ENCODE assay signal across 1 cellular context in the genomic region with DNA sequence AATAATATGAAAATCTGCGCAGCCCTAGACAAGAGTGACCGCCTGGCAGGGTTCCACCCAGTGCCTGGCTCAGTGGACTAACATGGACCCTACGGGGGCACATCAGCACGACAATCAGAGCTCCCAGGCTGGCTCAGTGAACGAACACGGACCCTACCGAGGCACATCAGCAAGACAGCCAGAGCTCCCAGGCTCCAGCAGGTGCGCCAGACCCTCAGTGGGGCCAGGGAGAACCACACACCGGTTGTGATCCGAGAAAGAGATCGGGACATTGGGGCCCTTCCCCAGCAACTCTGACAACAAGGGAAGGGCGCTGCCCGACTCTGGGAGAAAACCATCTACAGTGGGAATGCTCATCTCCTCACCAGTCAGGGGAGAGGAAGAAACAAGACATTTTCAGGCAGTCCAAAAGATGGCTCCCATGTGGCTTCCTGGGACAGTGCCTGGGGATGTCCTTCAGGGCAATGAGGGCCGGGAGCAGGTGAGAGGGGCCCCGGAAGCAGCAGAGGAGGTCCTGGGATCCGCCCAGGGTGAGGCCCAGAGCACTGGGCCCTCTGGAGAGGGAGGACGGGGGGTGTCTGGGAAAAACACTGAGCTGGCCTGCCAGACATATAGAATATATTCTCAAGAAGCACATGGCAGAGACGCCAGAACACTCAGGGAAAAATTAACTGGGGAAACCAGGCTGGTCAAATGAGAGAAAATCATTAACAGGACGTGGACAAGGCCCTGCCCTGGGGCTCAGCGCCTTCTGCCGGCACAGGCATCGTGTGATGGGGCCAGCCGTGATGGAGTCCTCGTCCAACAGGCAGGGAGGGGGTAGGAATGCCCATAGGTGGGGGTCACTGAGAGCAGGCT.
TF ChIP-seq lines count a peak whose summit lies in the region.

No MANE protein-coding gene starts in this region.

TF ChIP-seq in HepG2, 621 proteins besides CTCF, POLR2A, EP300 and RAD21 (continued from another document):
- TF ChIP-seq, protein P1, sequence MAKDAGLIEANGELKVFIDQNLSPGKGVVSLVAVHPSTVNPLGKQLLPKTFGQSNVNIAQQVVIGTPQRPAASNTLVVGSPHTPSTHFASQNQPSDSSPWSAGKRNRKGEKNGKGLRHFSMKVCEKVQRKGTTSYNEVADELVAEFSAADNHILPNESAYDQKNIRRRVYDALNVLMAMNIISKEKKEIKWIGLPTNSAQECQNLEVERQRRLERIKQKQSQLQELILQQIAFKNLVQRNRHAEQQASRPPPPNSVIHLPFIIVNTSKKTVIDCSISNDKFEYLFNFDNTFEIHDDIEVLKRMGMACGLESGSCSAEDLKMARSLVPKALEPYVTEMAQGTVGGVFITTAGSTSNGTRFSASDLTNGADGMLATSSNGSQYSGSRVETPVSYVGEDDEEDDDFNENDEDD (CRISPR knock-in tag; IDR thresholded peaks at IDR 0.05; ENCODE audit: borderline replicate concordance) = peak; percentile 11; the same call in 1 of the 2 replicates
- TF ChIP-seq TCF7 (IDR thresholded peaks at IDR 0.05; ENCODE audit: low read depth) = no peak
- TF ChIP-seq, protein P2, sequence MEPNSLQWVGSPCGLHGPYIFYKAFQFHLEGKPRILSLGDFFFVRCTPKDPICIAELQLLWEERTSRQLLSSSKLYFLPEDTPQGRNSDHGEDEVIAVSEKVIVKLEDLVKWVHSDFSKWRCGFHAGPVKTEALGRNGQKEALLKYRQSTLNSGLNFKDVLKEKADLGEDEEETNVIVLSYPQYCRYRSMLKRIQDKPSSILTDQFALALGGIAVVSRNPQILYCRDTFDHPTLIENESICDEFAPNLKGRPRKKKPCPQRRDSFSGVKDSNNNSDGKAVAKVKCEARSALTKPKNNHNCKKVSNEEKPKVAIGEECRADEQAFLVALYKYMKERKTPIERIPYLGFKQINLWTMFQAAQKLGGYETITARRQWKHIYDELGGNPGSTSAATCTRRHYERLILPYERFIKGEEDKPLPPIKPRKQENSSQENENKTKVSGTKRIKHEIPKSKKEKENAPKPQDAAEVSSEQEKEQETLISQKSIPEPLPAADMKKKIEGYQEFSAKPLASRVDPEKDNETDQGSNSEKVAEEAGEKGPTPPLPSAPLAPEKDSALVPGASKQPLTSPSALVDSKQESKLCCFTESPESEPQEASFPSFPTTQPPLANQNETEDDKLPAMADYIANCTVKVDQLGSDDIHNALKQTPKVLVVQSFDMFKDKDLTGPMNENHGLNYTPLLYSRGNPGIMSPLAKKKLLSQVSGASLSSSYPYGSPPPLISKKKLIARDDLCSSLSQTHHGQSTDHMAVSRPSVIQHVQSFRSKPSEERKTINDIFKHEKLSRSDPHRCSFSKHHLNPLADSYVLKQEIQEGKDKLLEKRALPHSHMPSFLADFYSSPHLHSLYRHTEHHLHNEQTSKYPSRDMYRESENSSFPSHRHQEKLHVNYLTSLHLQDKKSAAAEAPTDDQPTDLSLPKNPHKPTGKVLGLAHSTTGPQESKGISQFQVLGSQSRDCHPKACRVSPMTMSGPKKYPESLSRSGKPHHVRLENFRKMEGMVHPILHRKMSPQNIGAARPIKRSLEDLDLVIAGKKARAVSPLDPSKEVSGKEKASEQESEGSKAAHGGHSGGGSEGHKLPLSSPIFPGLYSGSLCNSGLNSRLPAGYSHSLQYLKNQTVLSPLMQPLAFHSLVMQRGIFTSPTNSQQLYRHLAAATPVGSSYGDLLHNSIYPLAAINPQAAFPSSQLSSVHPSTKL (CRISPR knock-in tag; IDR thresholded peaks at IDR 0.05) = 0 out of 2 replicates have a peak, but pooled peaks have one; percentile 25
- no peak for TF ChIP-seq ZNF329 (CRISPR knock-in tag; IDR thresholded peaks at IDR 0.05; ENCODE audit: low read depth)
- peak; percentile 40; the same call in 1 of the 2 replicates for TF ChIP-seq ZFY (CRISPR knock-in tag; IDR thresholded peaks at IDR 0.05)
- no peak for TF ChIP-seq TAF15 (IDR thresholded peaks at IDR 0.05; ENCODE audit: low read depth, low read length, poor library complexity, severe bottlenecking)
- TF ChIP-seq GABPB1 (CRISPR knock-in tag; IDR thresholded peaks at IDR 0.05) = no peak; the same call in 1 of the 2 replicates
- 0 out of 2 replicates have a peak, but pooled peaks have one; percentile 19 for TF ChIP-seq ZNF83 (CRISPR knock-in tag; IDR thresholded peaks at IDR 0.05; ENCODE audit: borderline replicate concordance)
- no peak for TF ChIP-seq ZFP1 (CRISPR knock-in tag; IDR thresholded peaks at IDR 0.05)
- no peak for TF ChIP-seq ZSCAN20 (CRISPR knock-in tag; IDR thresholded peaks at IDR 0.05; ENCODE audit: borderline replicate concordance)
- TF ChIP-seq CREM (IDR thresholded peaks at IDR 0.05) = no peak
- TF ChIP-seq CREM (CRISPR knock-in tag; IDR thresholded peaks at IDR 0.05) = no peak
- TF ChIP-seq, protein P3, sequence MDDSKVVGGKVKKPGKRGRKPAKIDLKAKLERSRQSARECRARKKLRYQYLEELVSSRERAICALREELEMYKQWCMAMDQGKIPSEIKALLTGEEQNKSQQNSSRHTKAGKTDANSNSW (CRISPR knock-in tag; IDR thresholded peaks at IDR 0.05; ENCODE audit: borderline replicate concordance) = no peak
- TF ChIP-seq ZNF331 (CRISPR knock-in tag; IDR thresholded peaks at IDR 0.05) = no peak
- TF ChIP-seq ZZZ3 (CRISPR knock-in tag; IDR thresholded peaks at IDR 0.05; ENCODE audit: borderline replicate concordance) = no peak
- no peak for TF ChIP-seq PITX1 (CRISPR knock-in tag; IDR thresholded peaks at IDR 0.05)
- no peak for TF ChIP-seq TRIM24 (CRISPR knock-in tag; IDR thresholded peaks at IDR 0.05)
- TF ChIP-seq TSC22D2 (CRISPR knock-in tag; IDR thresholded peaks at IDR 0.05; ENCODE audit: borderline replicate concordance) = no peak
- TF ChIP-seq, protein P4, sequence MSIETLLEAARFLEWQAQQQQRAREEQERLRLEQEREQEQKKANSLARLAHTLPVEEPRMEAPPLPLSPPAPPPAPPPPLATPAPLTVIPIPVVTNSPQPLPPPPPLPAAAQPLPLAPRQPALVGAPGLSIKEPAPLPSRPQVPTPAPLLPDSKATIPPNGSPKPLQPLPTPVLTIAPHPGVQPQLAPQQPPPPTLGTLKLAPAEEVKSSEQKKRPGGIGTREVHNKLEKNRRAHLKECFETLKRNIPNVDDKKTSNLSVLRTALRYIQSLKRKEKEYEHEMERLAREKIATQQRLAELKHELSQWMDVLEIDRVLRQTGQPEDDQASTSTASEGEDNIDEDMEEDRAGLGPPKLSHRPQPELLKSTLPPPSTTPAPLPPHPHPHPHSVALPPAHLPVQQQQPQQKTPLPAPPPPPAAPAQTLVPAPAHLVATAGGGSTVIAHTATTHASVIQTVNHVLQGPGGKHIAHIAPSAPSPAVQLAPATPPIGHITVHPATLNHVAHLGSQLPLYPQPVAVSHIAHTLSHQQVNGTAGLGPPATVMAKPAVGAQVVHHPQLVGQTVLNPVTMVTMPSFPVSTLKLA (IDR thresholded peaks at IDR 0.05) = no peak
- TF ChIP-seq, protein P5, sequence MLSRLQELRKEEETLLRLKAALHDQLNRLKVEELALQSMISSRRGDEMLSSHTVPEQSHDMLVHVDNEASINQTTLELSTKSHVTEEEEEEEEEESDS (CRISPR knock-in tag; IDR thresholded peaks at IDR 0.05; ENCODE audit: borderline replicate concordance) = peak; percentile 56; the same call in 1 of the 2 replicates
